ENCODE assay signal across 7 cellular contexts in the genomic region with DNA sequence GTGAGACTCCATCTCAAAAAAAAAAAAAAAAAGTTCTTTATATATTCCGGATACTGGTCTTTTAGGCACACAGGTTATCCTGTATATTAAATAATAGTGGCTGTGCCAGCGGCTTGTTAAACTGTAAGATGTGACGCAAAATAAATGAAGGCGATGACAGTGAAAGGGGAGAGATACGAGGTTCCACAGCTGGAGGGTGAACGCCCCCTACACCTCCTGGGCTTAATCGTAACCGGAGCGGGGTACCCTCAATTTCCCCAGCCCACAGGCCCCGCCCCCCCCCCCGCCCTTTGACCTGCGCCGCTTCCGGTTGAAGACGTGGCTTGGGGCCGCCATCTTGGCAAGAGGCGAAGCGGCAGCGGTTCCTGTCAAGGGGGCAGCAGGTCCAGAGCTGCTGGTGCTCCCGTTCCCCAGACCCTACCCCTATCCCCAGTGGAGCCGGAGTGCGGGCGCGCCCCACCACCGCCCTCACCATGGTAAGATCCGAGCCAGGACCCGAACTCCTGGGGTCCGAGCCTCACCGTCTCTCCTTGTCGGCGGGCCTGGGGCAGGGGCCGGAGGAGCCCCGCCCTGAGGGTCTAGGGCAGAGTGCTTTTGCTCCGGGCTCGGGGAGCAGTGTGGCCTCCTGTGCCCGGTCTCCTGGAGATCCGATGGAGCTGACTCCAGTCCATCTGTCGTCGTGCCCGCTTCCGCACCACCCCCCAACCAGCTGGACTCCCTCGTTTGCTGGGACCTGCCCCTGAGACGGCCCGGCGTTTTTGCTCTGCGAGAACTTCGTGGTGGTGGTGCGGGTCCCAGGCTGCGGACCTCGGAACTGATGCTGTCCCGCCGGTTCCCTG.
A peak's percentile ranks its signal among the peaks of the same experiment; 100 is the strongest.
DNase-seq lines count a peak whose midpoint lies in the region; ATAC-seq lines count a peak whose summit lies in the region.

A gene (plus strand): TSS at position 335 of the 839 bp plus-strand sequence. CDS start 139 bp downstream, at position 474.

- ATAC-seq in GM18517 (IDR thresholded peaks at IDR 0.05; ENCODE audit: unreplicated experiment) (peak; percentile 52), HG03039 (IDR thresholded peaks at IDR 0.05; ENCODE audit: unreplicated experiment) (peak; percentile 53)
- ATAC-seq in central memory CD8-positive, alpha-beta T cell (replicated peaks; ENCODE audit: extremely low read depth, poor library complexity, severe bottlenecking) = peak; percentile 82

- H3K27me3 Mint-ChIP-seq in central memory CD8-positive, alpha-beta T cell = no peaks in the 10 kb centered on the region

- DNase-seq in NCI-H226 (peak; percentile 64), islet precursor cell (peak; percentile 89)
- DNase-seq in activated CD4-positive, CD25-positive, alpha-beta regulatory T cell treated with anti-CD3 and anti-CD28 coated beads, Interleukin-2, amount 50 U/mL, for 72 hours = peak; percentile 76
- DNase-seq in central memory CD8-positive, alpha-beta T cell (ENCODE audit: low spot score in 2 of 2) = peak; percentile 53 to 65
- DNase-seq in stimulated activated CD4-positive, alpha-beta T cell treated with anti-CD3 and anti-CD28 coated beads, Interleukin-12 subunit alpha, Interleukin-12 subunit beta, amount 100 ng/mL, for 4 hours = peak; percentile 68

- no peaks in the 10 kb centered on the region for H3K9me3 Mint-ChIP-seq in central memory CD8-positive, alpha-beta T cell

- H3K4me1 Mint-ChIP-seq in central memory CD8-positive, alpha-beta T cell = peaks cover 46% of the 10 kb centered on the region

- H3K4me3 Mint-ChIP-seq in central memory CD8-positive, alpha-beta T cell = peak within 1 kb of the TSS; percentile 82

- H3K27ac Mint-ChIP-seq in central memory CD8-positive, alpha-beta T cell (ENCODE audit: low read depth) = peak within 1 kb of the TSS; percentile 90

- peaks cover 10% of the 10 kb centered on the region for H3K36me3 Mint-ChIP-seq in central memory CD8-positive, alpha-beta T cell (ENCODE audit: insufficient read depth)

Comparison
In these comparisons a context has a peak if more than half of its experiments do, and no peak if none do; other contexts are left out.
1. Peak in every context shown above with its lines: DNase-seq and ATAC-seq.